ENCODE assay signal across 1 cellular context in genomic region chr2:237707859-237708398, GRCh38.
A peak's percentile ranks its signal among the peaks of the same experiment; 100 is the strongest.
TF ChIP-seq lines count a peak whose summit lies in the region.

No MANE protein-coding gene starts in this region.

TF ChIP-seq in K562, 482 proteins besides CTCF, POLR2A, EP300 and RAD21 (continued from another document):
- no peak for TF ChIP-seq ZNF512 (tag; IDR thresholded peaks at IDR 0.05)
- TF ChIP-seq ZFP36 (IDR thresholded peaks at IDR 0.05; ENCODE audit: low read depth, low read length, partially characterized antibody) = peak; percentile 76
- TF ChIP-seq ZNF134 (CRISPR knock-in tag; conservative IDR thresholded peaks at IDR 0.05) = no peak
- TF ChIP-seq ZBTB7A (IDR thresholded peaks at IDR 0.05; ENCODE audit: borderline replicate concordance, control insufficient read depth, low read depth, low read length) = no peak
TF ChIP-seq in K562: peak in this region for 4.
